Comparison of ENCODE assay signal across 13 cellular contexts in genomic region chr3:187946031-187946691, GRCh38.
DNase-seq lines count a peak whose midpoint lies in the region; FAIRE-seq and TF ChIP-seq lines count a peak whose summit lies in the region.
"Had no signal": no experiment of that assay in that cellular context is flagged by ENCODE, and none has a peak within 500 bp of the region (broad histone marks: within the 10 kb centered on the region; RNA-seq: fewer than 3 reads in every experiment).

No MANE protein-coding gene starts in this region.

- no peak for FAIRE-seq in GM12891 (lab: Jason Lieb, UNC)
- FAIRE-seq in D721Med (lab: Jason Lieb, UNC) = no peak

- no peaks in the 10 kb centered on the region for H3K27me3 ChIP-seq in BLaER1 treated with 17β-estradiol and CSF1 and Interleukin-3, amounts not matched to agents 10 nM and 100 nM
- no peaks in the 10 kb centered on the region for H3K27me3 ChIP-seq in adipocyte (replicated peaks; ENCODE audit: control insufficient read depth, insufficient read depth, low read length)

- peak overlapping the region in 10 of 11 experiments; percentile 25 to 84 (median 74); a peak in 17 of 22 replicates for H3K4me2 ChIP-seq in BLaER1 treated with 17β-estradiol and CSF1 and Interleukin-3, amounts not matched to agents 10 nM and 100 nM

- DNase-seq in NCI-H128 (lab: John Stamatoyannopoulos, UW; ENCODE audit: unreplicated experiment) (peak; percentile 46), adipocyte (ENCODE audit: low read depth) (peak; percentile 71), hepatic stellate cell (ENCODE audit: low spot score) (peak; percentile 71), NCI-H1092 treated with DMSO at 0.1 percent for 48 hours (lab: John Stamatoyannopoulos, UW) (no peak), GM12891 (ENCODE audit: insufficient read length, low spot score) (no peak), D721Med (ENCODE audit: insufficient read length, low spot score) (no peak)
- no peak for DNase-seq in stimulated activated CD4-positive, alpha-beta T cell treated with anti-CD3 and anti-CD28 coated beads, Interleukin-15, amount 100 ng/mL, for 24 hours
- DNase-seq: activated CD4-positive, alpha-beta T cell treated with anti-CD3 and anti-CD28 coated beads for 4 hours; activated gamma-delta T cell treated with Interleukin-2 at 50 U/mL for 16 hours; effector memory CD4-positive, alpha-beta T cell; naive B cell; NCI-H2081 had no signal

- H3K9me3 ChIP-seq in BLaER1 treated with 17β-estradiol and CSF1 and Interleukin-3, amounts not matched to agents 10 nM and 100 nM (replicated peaks in 1 of 11) = no peaks in the 10 kb centered on the region; a peak in 2 of 22 replicates
- H3K9me3 ChIP-seq in adipocyte (ENCODE audit: control insufficient read depth, low read length) = no peaks in the 10 kb centered on the region

- peaks cover 29 to 76% (median 70%) of the 10 kb centered on the region in 10 experiments for H3K4me1 ChIP-seq in BLaER1 treated with 17β-estradiol and CSF1 and Interleukin-3, amounts not matched to agents 10 nM and 100 nM
- H3K4me1 ChIP-seq in adipocyte (ENCODE audit: control insufficient read depth, insufficient read depth, low read length) = peaks cover 24% of the 10 kb centered on the region

- no peak overlapping the region for H3K4me3 ChIP-seq in BLaER1 treated with 17β-estradiol and CSF1 and Interleukin-3, amounts not matched to agents 10 nM and 100 nM
- no peak overlapping the region for H3K4me3 ChIP-seq in adipocyte (ENCODE audit: low read length)

- H4K20me1 ChIP-seq in BLaER1 treated with 17β-estradiol and CSF1 and Interleukin-3, amounts not matched to agents 10 nM and 100 nM = no peaks in the 10 kb centered on the region

- no peak for TF ChIP-seq POLR2A in GM12891 (IDR thresholded peaks at IDR 0.05; ENCODE audit: low read depth, low read length)

- no peak for TF ChIP-seq CTCF in D721Med (IDR thresholded peaks at IDR 0.05; ENCODE audit: insufficient read depth, missing control alignments)

- no peak overlapping the region for H3K9ac ChIP-seq in BLaER1 treated with 17β-estradiol and CSF1 and Interleukin-3, amounts not matched to agents 10 nM and 100 nM
- no peak overlapping the region for H3K9ac ChIP-seq in adipocyte (ENCODE audit: low read length)

- no peaks in the 10 kb centered on the region for H3K36me3 ChIP-seq in BLaER1 treated with 17β-estradiol and CSF1 and Interleukin-3, amounts not matched to agents 10 nM and 100 nM
- no peaks in the 10 kb centered on the region for H3K36me3 ChIP-seq in adipocyte (ENCODE audit: control insufficient read depth, insufficient read depth, low read length, severe bottlenecking)

- no peak overlapping the region; a peak in 1 of 22 replicates for H3K27ac ChIP-seq in BLaER1 treated with 17β-estradiol and CSF1 and Interleukin-3, amounts not matched to agents 10 nM and 100 nM

TF ChIP-seq in GM12891, 5 proteins besides CTCF, POLR2A, EP300 and RAD21:
- TF ChIP-seq SPI1 (IDR thresholded peaks at IDR 0.05; ENCODE audit: low read depth, low read length) (no peak), POU2F2 (IDR thresholded peaks at IDR 0.05; ENCODE audit: low read depth, low read length) (no peak), PAX5 (IDR thresholded peaks at IDR 0.05; ENCODE audit: insufficient read depth, low read length, severe bottlenecking) (no peak), POLR2AphosphoS5 (IDR thresholded peaks at IDR 0.05; ENCODE audit: low read depth, low read length) (no peak), TAF1 (IDR thresholded peaks at IDR 0.05; ENCODE audit: low read depth, low read length) (no peak)

Comparison
In these comparisons a context has a peak if more than half of its experiments do, and no peak if none do; other contexts are left out.
1. DNase-seq: peak in NCI-H128 (single experiment), adipocyte (single experiment) and hepatic stellate cell (single experiment); none in NCI-H1092 treated with DMSO at 0.1 percent for 48 hours (single experiment), GM12891 (single experiment), stimulated activated CD4-positive, alpha-beta T cell treated with anti-CD3 and anti-CD28 coated beads, Interleukin-15, amount 100 ng/mL, for 24 hours (single experiment) and D721Med (single experiment).